Comparison of ENCODE assay signal across 8 cellular contexts in the genomic region with DNA sequence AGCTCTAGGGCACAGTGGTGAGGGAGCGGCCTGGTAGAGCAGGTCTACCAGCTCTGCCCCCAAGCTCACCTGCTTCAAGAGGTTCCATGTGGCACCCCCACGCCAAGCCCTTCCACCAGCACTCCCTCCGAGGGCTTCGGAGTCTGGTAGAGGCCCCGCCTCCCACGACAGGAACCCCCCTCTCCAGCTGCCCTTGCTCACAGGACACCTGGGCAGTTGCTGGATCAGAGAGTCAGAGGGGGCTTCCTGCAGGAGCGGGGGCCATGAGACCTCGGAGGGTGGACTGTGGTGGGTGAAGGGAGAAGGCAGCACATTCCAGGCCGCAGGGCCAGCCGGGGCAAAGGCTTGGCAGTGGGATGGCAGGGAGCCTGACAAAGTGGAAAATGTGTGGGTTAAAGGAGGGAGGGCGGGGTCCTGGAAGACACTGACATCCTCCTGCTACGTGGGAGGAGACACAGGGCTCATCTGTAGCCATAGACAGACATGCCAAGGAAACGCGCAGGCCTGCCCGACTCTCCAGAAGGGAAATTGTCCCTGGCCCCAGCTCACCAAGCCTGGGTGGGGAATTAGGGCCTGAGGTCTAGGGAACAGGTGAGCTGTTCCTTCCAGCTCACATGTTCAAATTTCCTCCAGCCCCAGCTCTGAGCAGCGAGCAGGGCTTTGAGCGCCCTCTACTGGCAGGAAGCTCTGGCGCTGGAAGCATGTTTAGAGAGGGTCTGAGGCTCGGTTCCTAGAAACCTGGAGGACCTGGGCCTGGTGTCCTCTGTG.
DNase-seq lines count a peak whose midpoint lies in the region; ATAC-seq, FAIRE-seq and TF ChIP-seq lines count a peak whose summit lies in the region.

No MANE protein-coding gene starts in this region.

- H3K27me3 ChIP-seq in ovary: no peaks in the 10 kb centered on the region
- H3K27me3 ChIP-seq in upper lobe of right lung: no peaks in the 10 kb centered on the region

- H3K4me1 ChIP-seq in ovary (ENCODE audit: insufficient read depth) (peaks cover 2% of the 10 kb centered on the region), upper lobe of right lung (peaks cover 5% of the 10 kb centered on the region)

- WGBS in ovary, 3 donors: 31 to 32% (median 32%) methylated on average over 19 of the region's 19 CpGs

- intact Hi-C loops in ovary (cut with DNase I) (loop anchor here (5.0 to 10.0 kb wide), 5 partner anchors 71 to 641 kb away; partner anchors contain the start of gene NTNG2 (in 1 of the 4)), upper lobe of right lung (cut with DNase I) (loop anchor here (5.0 kb wide), 1 partner anchor 474 kb away; no protein-coding TSS in a partner anchor)

- H3K4me3 ChIP-seq in ovary (no peak overlapping the region), upper lobe of right lung (no peak overlapping the region)

- DNase-seq in DMS153 (lab: John Stamatoyannopoulos, UW): peak; percentile 57
- peak; percentile 23 to 52 for DNase-seq in Kasumi-1 (lab: John Stamatoyannopoulos, UW)
- DNase-seq in RPMI8226: peak; percentile 88
- DNase-seq in activated T-helper 9 cell treated with anti-CD3 and anti-CD28 coated beads, Interleukin-2, amount 50 U/mL, for 16 hours (ENCODE audit: low read depth): peak; percentile 63
- peak; percentile 73 to 85 for DNase-seq in frontal cortex (ENCODE audit: low spot score in 2 of 2)
- peak; percentile 62 to 85 (median 83) for DNase-seq in ovary
- DNase-seq in upper lobe of right lung: peak; percentile 86

- no peak for TF ChIP-seq EP300 in ovary (IDR thresholded peaks at IDR 0.05)

- peak; percentile 67 to 91 (median 69) for TF ChIP-seq CTCF in ovary (IDR thresholded peaks at IDR 0.05)
- peak; percentile 96 for TF ChIP-seq CTCF in upper lobe of right lung (IDR thresholded peaks at IDR 0.05)

- peak; percentile 37 for ATAC-seq in upper lobe of right lung
- ATAC-seq in HG03571 (IDR thresholded peaks at IDR 0.05; ENCODE audit: unreplicated experiment): no peak

- H3K27ac ChIP-seq in ovary: no peak overlapping the region
- H3K27ac ChIP-seq in upper lobe of right lung: no peak overlapping the region

- no peak for FAIRE-seq in frontal cortex (lab: Jason Lieb, UNC)

- H3K9me3 ChIP-seq in ovary (no peaks in the 10 kb centered on the region), upper lobe of right lung (no peaks in the 10 kb centered on the region)

- H3K36me3 ChIP-seq in ovary: no peaks in the 10 kb centered on the region
- H3K36me3 ChIP-seq in upper lobe of right lung: no peaks in the 10 kb centered on the region

- TF ChIP-seq POLR2A in ovary (IDR thresholded peaks at IDR 0.05): no peak

Comparison
In these comparisons a context has a peak if more than half of its experiments do, and no peak if none do; other contexts are left out.
1. DNase-seq: peak in every context shown above with its lines; median percentile 88 in RPMI8226; 86 in upper lobe of right lung; 83 in ovary; 79 in frontal cortex; 63 in activated T-helper 9 cell treated with anti-CD3 and anti-CD28 coated beads, Interleukin-2, amount 50 U/mL, for 16 hours; 57 in DMS153; 38 in Kasumi-1.